ENCODE assay signal across 1 cellular context in genomic region chr17:81347437-81347836, GRCh38.
TF ChIP-seq lines count a peak whose summit lies in the region.

No MANE protein-coding gene starts in this region.

TF ChIP-seq in GM23338, 12 proteins besides CTCF, POLR2A, EP300 and RAD21:
- TF ChIP-seq ZNF462 (CRISPR knock-in tag; IDR thresholded peaks at IDR 0.05): no peak
- no peak for TF ChIP-seq CREB1 (CRISPR knock-in tag; IDR thresholded peaks at IDR 0.05; ENCODE audit: low read depth)
- no peak for TF ChIP-seq ZNF114 (CRISPR knock-in tag; IDR thresholded peaks at IDR 0.05)
- no peak for TF ChIP-seq ZNF331 (CRISPR knock-in tag; IDR thresholded peaks at IDR 0.05; ENCODE audit: low read depth)
- no peak for TF ChIP-seq NANOG (IDR thresholded peaks at IDR 0.05; ENCODE audit: borderline replicate concordance)
- TF ChIP-seq STAT1 (IDR thresholded peaks at IDR 0.05; ENCODE audit: unreplicated experiment): no peak
- TF ChIP-seq POLR2AphosphoS5 (IDR thresholded peaks at IDR 0.05; ENCODE audit: low read depth): no peak
- no peak for TF ChIP-seq ETS1 (IDR thresholded peaks at IDR 0.05)
- no peak for TF ChIP-seq REST (IDR thresholded peaks at IDR 0.05; ENCODE audit: unreplicated experiment)
- no peak for TF ChIP-seq JUNB (IDR thresholded peaks at IDR 0.05; ENCODE audit: unreplicated experiment)
- no peak for TF ChIP-seq EZH2 (IDR thresholded peaks at IDR 0.05; ENCODE audit: low read depth, unreplicated experiment)
- no peak for TF ChIP-seq EZH2phosphoT487 (IDR thresholded peaks at IDR 0.05; ENCODE audit: unreplicated experiment)
